11 cellular contexts compared by ENCODE assay signal in the genomic region with DNA sequence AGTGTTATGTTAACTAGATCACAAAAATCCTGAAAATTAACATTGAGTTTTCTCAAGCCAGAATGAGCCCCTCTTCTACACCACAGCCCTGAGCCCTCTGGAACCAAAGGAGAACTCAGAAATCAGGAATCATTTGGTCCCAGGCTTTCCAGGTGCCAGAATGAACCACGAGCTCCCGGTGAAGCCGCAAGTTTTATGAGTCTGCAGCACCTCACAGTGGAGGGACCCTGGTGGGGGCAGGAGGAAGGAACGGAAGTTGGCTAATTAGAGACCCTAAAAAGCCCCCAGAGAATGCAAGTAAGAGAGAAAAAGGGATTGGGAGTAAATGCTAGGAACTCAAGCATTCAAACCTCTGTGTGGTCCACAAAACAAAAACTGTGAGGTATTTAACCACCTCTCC. TPM values are rescaled to one million over a fixed set of nuclear protein-coding genes. Genes with fewer than 3 reads are reported as not detected.
DNase-seq lines count a peak whose midpoint lies in the region; ATAC-seq, FAIRE-seq and TF ChIP-seq lines count a peak whose summit lies in the region.
"Had no signal": no experiment of that assay in that cellular context is flagged by ENCODE, and none has a peak within 500 bp of the region (broad histone marks: within the 10 kb centered on the region; RNA-seq: fewer than 3 reads in every experiment).

No MANE protein-coding gene starts in this region.

- H3K9me3 ChIP-seq in pancreas = no peaks in the 10 kb centered on the region
- H3K9me3 ChIP-seq: BLaER1, sigmoid colon had no signal

- TF ChIP-seq CTCF in pancreas (IDR thresholded peaks at IDR 0.05) (no peak), Calu3 (IDR thresholded peaks at IDR 0.05; ENCODE audit: unreplicated experiment) (no peak)

- CTCF ChIA-PET in activated CD8-positive, alpha-beta memory T cell treated with anti-CD3 and anti-CD28 coated beads, Interleukin-2, amount 10 ng/mL, durations not matched to agents 7 days and 5 days (lab: Charles Lee) = no interaction called here
- CTCF ChIA-PET in Calu3 (lab: Charles Lee) = interaction anchor here (1.0 kb wide), 1 partner anchor 438 kb away, joined by 4 read pairs; no protein-coding TSS in a partner anchor

- H3K27ac ChIP-seq in pancreas = no peak overlapping the region
- H3K27ac ChIP-seq: BLaER1, sigmoid colon had no signal

- no peak for FAIRE-seq in pancreas (lab: Jason Lieb, UNC)

- intact Hi-C loops in pancreas (cut with DNase I) (no loop called here), Calu3 (cut with micrococcal nuclease; ENCODE audit: unreplicated experiment) (no loop called here)

- WGBS in pancreas, 2 donors = 57 to 70% methylated on average over 4 of the region's 4 CpGs

- no TSS peak for BruUV-seq in Calu3 (replicated peaks; lab: Mats Ljungman, UMichigan)

- H3K36me3 Mint-ChIP-seq in activated CD8-positive, alpha-beta memory T cell treated with anti-CD3 and anti-CD28 coated beads, Interleukin-2, amount 10 ng/mL, durations not matched to agents 7 days and 5 days = peaks cover 5% of the 10 kb centered on the region
- H3K36me3 Mint-ChIP-seq in Calu3 (ENCODE audit: insufficient read depth, unreplicated experiment) = no peaks in the 10 kb centered on the region

- no peak overlapping the region for H3K4me3 Mint-ChIP-seq in activated CD8-positive, alpha-beta memory T cell treated with anti-CD3 and anti-CD28 coated beads, Interleukin-2, amount 10 ng/mL, durations not matched to agents 7 days and 5 days
- no peak overlapping the region for H3K4me3 Mint-ChIP-seq in Calu3 (ENCODE audit: low read depth, unreplicated experiment)

- H3K4me1 ChIP-seq in pancreas = no peaks in the 10 kb centered on the region
- H3K4me1 ChIP-seq: sigmoid colon had no signal

- no peaks in the 10 kb centered on the region for H3K27me3 ChIP-seq in pancreas
- H3K27me3 ChIP-seq: BLaER1, sigmoid colon had no signal

- H3K27me3 Mint-ChIP-seq in activated CD8-positive, alpha-beta memory T cell treated with anti-CD3 and anti-CD28 coated beads, Interleukin-2, amount 10 ng/mL, durations not matched to agents 7 days and 5 days = peaks cover 6% of the 10 kb centered on the region
- H3K27me3 Mint-ChIP-seq in Calu3 (ENCODE audit: unreplicated experiment) = no peaks in the 10 kb centered on the region

- H3K9me3 Mint-ChIP-seq in activated CD8-positive, alpha-beta memory T cell treated with anti-CD3 and anti-CD28 coated beads, Interleukin-2, amount 10 ng/mL, durations not matched to agents 7 days and 5 days (ENCODE audit: low read depth) = no peaks in the 10 kb centered on the region
- H3K9me3 Mint-ChIP-seq in Calu3 (ENCODE audit: low read depth, unreplicated experiment) = no peaks in the 10 kb centered on the region

- no peaks in the 10 kb centered on the region for H3K36me3 ChIP-seq in pancreas
- H3K36me3 ChIP-seq: BLaER1, sigmoid colon had no signal

- peak; percentile 41 for DNase-seq in activated CD8-positive, alpha-beta memory T cell treated with anti-CD3 and anti-CD28 coated beads for 24 hours
- DNase-seq in activated CD8-positive, alpha-beta memory T cell treated with anti-CD3 and anti-CD28 coated beads, Interleukin-2, amount 10 ng/mL, durations not matched to agents 7 days and 5 days = no peak
- DNase-seq in NCI-H526 treated with DMSO at 0.1 percent for 48 hours (lab: John Stamatoyannopoulos, UW) (peak; percentile 17), dermis blood vessel endothelial cell (peak; percentile 22), pancreas (no peak), Calu3 (no peak)
- DNase-seq: sigmoid colon had no signal

- H3K4me1 Mint-ChIP-seq in activated CD8-positive, alpha-beta memory T cell treated with anti-CD3 and anti-CD28 coated beads, Interleukin-2, amount 10 ng/mL, durations not matched to agents 7 days and 5 days = peaks cover 29% of the 10 kb centered on the region
- peaks cover 16% of the 10 kb centered on the region for H3K4me1 Mint-ChIP-seq in Calu3 (ENCODE audit: low read depth, unreplicated experiment)

- H3K4me3 ChIP-seq in pancreas = no peak overlapping the region
- H3K4me3 ChIP-seq: BLaER1, sigmoid colon had no signal

- no peak overlapping the region for H3K27ac Mint-ChIP-seq in activated CD8-positive, alpha-beta memory T cell treated with anti-CD3 and anti-CD28 coated beads, Interleukin-2, amount 10 ng/mL, durations not matched to agents 7 days and 5 days
- H3K27ac Mint-ChIP-seq in Calu3 (ENCODE audit: unreplicated experiment) = no peak overlapping the region

- ATAC-seq in activated CD8-positive, alpha-beta memory T cell treated with anti-CD3 and anti-CD28 coated beads, Interleukin-2, amount 10 ng/mL, durations not matched to agents 7 days and 5 days = no peak
- peak in 3 of 4 donors; percentile 44 to 59 (median 55) for ATAC-seq in pancreas
- ATAC-seq in HG02938 (IDR thresholded peaks at IDR 0.05; ENCODE audit: unreplicated experiment) = no peak
- ATAC-seq in GM21737 (IDR thresholded peaks at IDR 0.05; ENCODE audit: unreplicated experiment) = no peak

RNA-seq across cellular contexts. Expression of a gene that starts 52.9 kb away (rescaled TPM):
- 10 to 100 TPM in 1 of 2 experiments, 1 to 10 TPM in 1; 3.3 to 12.2 TPM for total RNA-seq in activated CD8-positive, alpha-beta memory T cell treated with anti-CD3 and anti-CD28 coated beads, Interleukin-2, amount 10 ng/mL, durations not matched to agents 7 days and 5 days
- total RNA-seq in dermis blood vessel endothelial cell = not detected in 2 replicates
- 1 to 10 TPM; 3.7 to 5.4 (median 4.6) TPM for total RNA-seq in pancreas
- 1 to 10 TPM; 2.0 to 2.2 TPM for polyA plus RNA-seq in pancreas
- total RNA-seq in Calu3 (2022) = 5.5 and 8.7 TPM in 2 replicates
- total RNA-seq: mesenteric fat pad, sigmoid colon had no signal

Comparison
In these comparisons a context has a peak if more than half of its experiments do, and no peak if none do; other contexts are left out.
1. DNase-seq: peak in activated CD8-positive, alpha-beta memory T cell treated with anti-CD3 and anti-CD28 coated beads for 24 hours (single experiment), NCI-H526 treated with DMSO at 0.1 percent for 48 hours (single experiment) and dermis blood vessel endothelial cell (single experiment); none in activated CD8-positive, alpha-beta memory T cell treated with anti-CD3 and anti-CD28 coated beads, Interleukin-2, amount 10 ng/mL, durations not matched to agents 7 days and 5 days (single experiment), pancreas (0 of 6) and Calu3 (single experiment).
2. ATAC-seq: peak in pancreas (3 of 4); none in activated CD8-positive, alpha-beta memory T cell treated with anti-CD3 and anti-CD28 coated beads, Interleukin-2, amount 10 ng/mL, durations not matched to agents 7 days and 5 days (single experiment), HG02938 (single experiment) and GM21737 (single experiment).